In the genomic region with DNA sequence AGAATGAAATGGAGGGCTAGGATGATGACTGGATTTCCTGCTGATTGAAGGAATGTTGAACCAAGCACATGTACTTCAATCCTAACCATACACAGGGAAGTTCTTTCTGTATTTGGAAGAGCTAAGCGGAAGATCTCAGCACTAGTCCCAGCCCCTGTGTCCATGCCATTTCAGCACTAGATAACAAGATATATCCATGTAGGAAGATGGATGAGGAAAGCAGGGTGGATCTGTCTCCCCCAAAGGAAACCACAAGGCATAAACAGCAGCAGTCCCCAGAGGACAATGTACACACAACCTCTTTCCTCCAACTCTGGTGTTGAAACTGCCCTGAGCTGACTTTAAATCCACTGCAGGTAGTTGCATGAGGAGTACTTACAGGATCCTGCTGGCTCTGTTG, we compare ENCODE assay signal across 17 cellular contexts.
DNase-seq lines count a peak whose midpoint lies in the region; ATAC-seq and TF ChIP-seq lines count a peak whose summit lies in the region.
"Had no signal": no experiment of that assay in that cellular context is flagged by ENCODE, and none has a peak within 500 bp of the region (broad histone marks: within the 10 kb centered on the region; RNA-seq: fewer than 3 reads in every experiment).

No MANE protein-coding gene starts in this region.

- H3K27me3 Mint-ChIP-seq in GM23338 (ENCODE audit: insufficient read depth, low read depth, poor library complexity): no peaks in the 10 kb centered on the region

- H3K27ac Mint-ChIP-seq in GM23338: no peak overlapping the region
- H3K27ac Mint-ChIP-seq: CD14-positive monocyte; CD4-positive, alpha-beta T cell; CD8-positive, alpha-beta memory T cell; HFFc6 had no signal

- H3K4me3 Mint-ChIP-seq in GM23338: no peak overlapping the region
- H3K4me3 Mint-ChIP-seq: CD14-positive monocyte; CD4-positive, alpha-beta T cell; CD8-positive, alpha-beta memory T cell; HFFc6 had no signal

- no peaks in the 10 kb centered on the region for H3K36me3 ChIP-seq in stomach smooth muscle (ENCODE audit: control insufficient read depth in 2 of 2, insufficient read depth in 2 of 2, low read length in 2 of 2)
- H3K36me3 ChIP-seq in GM23338 (ENCODE audit: insufficient read depth): no peaks in the 10 kb centered on the region
- H3K36me3 ChIP-seq: HAP-1 had no signal

- no peaks in the 10 kb centered on the region for H3K36me3 Mint-ChIP-seq in GM23338 (ENCODE audit: low read depth)
- H3K36me3 Mint-ChIP-seq: CD14-positive monocyte; CD8-positive, alpha-beta memory T cell had no signal

- H4K20me1 ChIP-seq in GM23338 (replicated peaks; ENCODE audit: insufficient read depth): no peaks in the 10 kb centered on the region

- no peak overlapping the region for H3K4me2 ChIP-seq in GM23338

- H3K9me3 Mint-ChIP-seq in GM23338: no peaks in the 10 kb centered on the region; the same call in 1 of the 3 replicates
- H3K9me3 Mint-ChIP-seq: CD4-positive, alpha-beta T cell; HFFc6 had no signal

- no peaks in the 10 kb centered on the region for H3F3A ChIP-seq in GM23338 (replicated peaks; ENCODE audit: low read depth)

- TF ChIP-seq POLR2A in NB4 (IDR thresholded peaks at IDR 0.05; ENCODE audit: extremely low read depth, insufficient read length): no peak

- H2AFZ ChIP-seq in GM23338: no peak overlapping the region; the same call in 1 of the 2 replicates

- H3K27ac ChIP-seq in stomach smooth muscle (ENCODE audit: low read length) (peak overlapping the region; percentile 24), GM23338 (ENCODE audit: low read depth) (no peak overlapping the region)

- no peak overlapping the region for H3K9ac ChIP-seq in stomach smooth muscle (ENCODE audit: low read length in 2 of 2)

- DNase-seq in NB4 (ENCODE audit: low read depth) (peak; percentile 1), fibroblast of mammary gland (ENCODE audit: low read depth) (peak; percentile 66), HUDEP-2 (lab: John Stamatoyannopoulos, UW; ENCODE audit: unreplicated experiment in 76 of 76) (no peak), GM23338 (ENCODE audit: low spot score) (no peak)
- no peak for DNase-seq in activated CD8-positive, alpha-beta memory T cell treated with anti-CD3 and anti-CD28 coated beads for 24 hours
- DNase-seq: Calu3; CD4-positive, alpha-beta T cell; CD8-positive, alpha-beta memory T cell; COR-L47; DMS53; DMS79 treated with DMSO at 0.1 percent for 48 hours; GF-D8; GOT3; HFFc6 had no signal

- H3K4me1 Mint-ChIP-seq in GM23338: peaks cover 3% of the 10 kb centered on the region; the same call in 2 of the 3 replicates
- H3K4me1 Mint-ChIP-seq: CD14-positive monocyte; CD8-positive, alpha-beta memory T cell had no signal

- no peaks in the 10 kb centered on the region for H3K79me2 ChIP-seq in GM23338 (replicated peaks; ENCODE audit: insufficient read depth)

- H3K9me2 ChIP-seq in GM23338 (ENCODE audit: insufficient read depth): 0 out of 2 replicates have a peak, but pooled peaks cover 4% of the 10 kb centered on the region

- no peak for TF ChIP-seq CTCF in NB4 (IDR thresholded peaks at IDR 0.05; ENCODE audit: low read depth, low read length)
- no peak for TF ChIP-seq CTCF in fibroblast of mammary gland (conservative IDR thresholded peaks at IDR 0.05; ENCODE audit: control insufficient read depth, insufficient read depth, low read depth, low read length)
- no peak for TF ChIP-seq CTCF in GM23338 (conservative IDR thresholded peaks at IDR 0.05; ENCODE audit: low read depth in 2 of 2)

- H3K9me3 ChIP-seq in stomach smooth muscle (ENCODE audit: control insufficient read depth in 2 of 2, low read length in 2 of 2): no peaks in the 10 kb centered on the region
- H3K9me3 ChIP-seq: HAP-1 had no signal

- no peak for ATAC-seq in GM23338

- H3K4me3 ChIP-seq in NB4 (ENCODE audit: low read depth, low read length) (no peak overlapping the region), fibroblast of mammary gland (ENCODE audit: control insufficient read depth, low read depth, low read length) (no peak overlapping the region), stomach smooth muscle (ENCODE audit: low read length in 2 of 2) (no peak overlapping the region), GM23338 (no peak overlapping the region)
- H3K4me3 ChIP-seq: HAP-1 had no signal

- H3K27me3 ChIP-seq in stomach smooth muscle (ENCODE audit: control insufficient read depth in 1 of 2, insufficient read depth in 2 of 2, low read length in 2 of 2) (no peaks in the 10 kb centered on the region), GM23338 (ENCODE audit: insufficient read depth) (no peaks in the 10 kb centered on the region)

- peaks cover 14% of the 10 kb centered on the region for H3K4me1 ChIP-seq in stomach smooth muscle (ENCODE audit: control insufficient read depth, insufficient read depth, low read length)
- no peaks in the 10 kb centered on the region for H3K4me1 ChIP-seq in GM23338 (ENCODE audit: insufficient read depth)
- H3K4me1 ChIP-seq: HAP-1 had no signal

TF ChIP-seq in GM23338, 12 proteins besides CTCF, POLR2A, EP300 and RAD21 (continues in another document):
- TF ChIP-seq POLR2AphosphoS5 (IDR thresholded peaks at IDR 0.05; ENCODE audit: low read depth): no peak
- TF ChIP-seq CREB1 (CRISPR knock-in tag; IDR thresholded peaks at IDR 0.05; ENCODE audit: low read depth): no peak
- TF ChIP-seq STAT1 (IDR thresholded peaks at IDR 0.05; ENCODE audit: unreplicated experiment): no peak
- no peak for TF ChIP-seq ZNF462 (CRISPR knock-in tag; IDR thresholded peaks at IDR 0.05)

Comparison
In these comparisons a context has a peak if more than half of its experiments do, and no peak if none do; other contexts are left out.
1. DNase-seq: peak in NB4 (single experiment) and fibroblast of mammary gland (single experiment); none in HUDEP-2 (0 of 76), GM23338 (single experiment) and activated CD8-positive, alpha-beta memory T cell treated with anti-CD3 and anti-CD28 coated beads for 24 hours (single experiment).